8 cellular contexts compared by ENCODE assay signal in genomic region chr1:186482661-186483255, GRCh38. TPM values are rescaled to one million over a fixed set of nuclear protein-coding genes. Genes with fewer than 3 reads are reported as not detected.
DNase-seq lines count a peak whose midpoint lies in the region; ATAC-seq and TF ChIP-seq lines count a peak whose summit lies in the region.

No MANE protein-coding gene starts in this region.

- H3K36me3 ChIP-seq in right lobe of liver = no peaks in the 10 kb centered on the region

- H3K9me3 Mint-ChIP-seq in natural killer cell = no peaks in the 10 kb centered on the region
- no peaks in the 10 kb centered on the region for H3K9me3 Mint-ChIP-seq in natural killer cell treated with Interleukin-12 subunit alpha and Interleukin-12 subunit beta and Interleukin-15 and Interleukin-18, amount 100 ng/mL, for 72 hours

- H3K36me3 Mint-ChIP-seq in natural killer cell = no peaks in the 10 kb centered on the region
- no peaks in the 10 kb centered on the region for H3K36me3 Mint-ChIP-seq in natural killer cell treated with Interleukin-12 subunit alpha and Interleukin-12 subunit beta and Interleukin-15 and Interleukin-18, amount 100 ng/mL, for 72 hours

- H3K27me3 ChIP-seq in right lobe of liver = no peaks in the 10 kb centered on the region

- TF ChIP-seq POLR2A in right lobe of liver (IDR thresholded peaks at IDR 0.05) = no peak

- H3K9me3 ChIP-seq in right lobe of liver = no peaks in the 10 kb centered on the region

- no peak overlapping the region for H3K27ac Mint-ChIP-seq in natural killer cell
- H3K27ac Mint-ChIP-seq in natural killer cell treated with Interleukin-12 subunit alpha and Interleukin-12 subunit beta and Interleukin-15 and Interleukin-18, amount 100 ng/mL, for 72 hours = no peak overlapping the region

- intact Hi-C loops in natural killer cell (cut with micrococcal nuclease) (loop anchor here (1.0 kb wide), 1 partner anchor 504 kb away; no protein-coding TSS in a partner anchor), right lobe of liver (cut with DNase I) (no loop called here)

- H3K4me3 ChIP-seq in coronary artery = no peak overlapping the region
- H3K4me3 ChIP-seq in right lobe of liver = no peak overlapping the region

- H3K4me1 Mint-ChIP-seq in natural killer cell = no peaks in the 10 kb centered on the region
- H3K4me1 Mint-ChIP-seq in natural killer cell treated with Interleukin-12 subunit alpha and Interleukin-12 subunit beta and Interleukin-15 and Interleukin-18, amount 100 ng/mL, for 72 hours (ENCODE audit: low read depth in 2 of 2) = no peaks in the 10 kb centered on the region

- WGBS in right lobe of liver (ENCODE audit: insufficient coverage, low coverage, low lambda C conversion rate, missing lambda C conversion rate) = 3% methylated on average over 4 of the region's 4 CpGs

- peak in 2 of 3 donors; percentile 48 to 63 for ATAC-seq in natural killer cell
- no peak for ATAC-seq in natural killer cell treated with Interleukin-12 subunit alpha and Interleukin-12 subunit beta and Interleukin-15 and Interleukin-18, amount 100 ng/mL, for 72 hours
- ATAC-seq in HG02678 (IDR thresholded peaks at IDR 0.05; ENCODE audit: unreplicated experiment) = peak; percentile 90
- ATAC-seq in right lobe of liver = peak; percentile 77 to 84 (median 82)

- no peaks in the 10 kb centered on the region for H3K4me1 ChIP-seq in right lobe of liver

- no peak overlapping the region for H3K4me3 Mint-ChIP-seq in natural killer cell
- no peak overlapping the region for H3K4me3 Mint-ChIP-seq in natural killer cell treated with Interleukin-12 subunit alpha and Interleukin-12 subunit beta and Interleukin-15 and Interleukin-18, amount 100 ng/mL, for 72 hours

- H3K27ac ChIP-seq in coronary artery (no peak overlapping the region), right lobe of liver (no peak overlapping the region)

- H3K27me3 Mint-ChIP-seq in natural killer cell (ENCODE audit: low read depth in 2 of 2) = no peaks in the 10 kb centered on the region
- no peaks in the 10 kb centered on the region for H3K27me3 Mint-ChIP-seq in natural killer cell treated with Interleukin-12 subunit alpha and Interleukin-12 subunit beta and Interleukin-15 and Interleukin-18, amount 100 ng/mL, for 72 hours

- TF ChIP-seq CTCF in natural killer cell (IDR thresholded peaks at IDR 0.05) = peak; percentile 43
- peak; percentile 63 for TF ChIP-seq CTCF in coronary artery (IDR thresholded peaks at IDR 0.05)
- peak; percentile 61 to 86 (median 82) for TF ChIP-seq CTCF in right lobe of liver (IDR thresholded peaks at IDR 0.05)

- DNase-seq in natural killer cell = no peak
- no peak for DNase-seq in natural killer cell treated with Interleukin-12 subunit alpha and Interleukin-12 subunit beta and Interleukin-15 and Interleukin-18, amount 100 ng/mL, for 72 hours (ENCODE audit: low spot score)
- DNase-seq in NCI-H146 (lab: John Stamatoyannopoulos, UW) = peak; percentile 42
- DNase-seq in UCSD-AML1 (lab: John Stamatoyannopoulos, UW; ENCODE audit: unreplicated experiment) = peak; percentile 47
- no peak for DNase-seq in coronary artery (ENCODE audit: low spot score)
- peak in 2 of 3 donors; percentile 32 to 50 for DNase-seq in right lobe of liver
- peak; percentile 1 to 9 for DNase-seq in stimulated activated CD8-positive, alpha-beta memory T cell treated with anti-CD3 and anti-CD28 coated beads, Interleukin-4, amount 100 ng/mL, for 4 hours (ENCODE audit: low read depth in 2 of 2, low spot score in 1 of 2)

RNA-seq across cellular contexts. Expression of gene PDC, which starts 21.8 kb away (rescaled TPM):
- total RNA-seq in natural killer cell = not detected
- not detected for total RNA-seq in natural killer cell treated with Interleukin-12 subunit alpha and Interleukin-12 subunit beta and Interleukin-15 and Interleukin-18, amount 100 ng/mL, for 72 hours
- total RNA-seq in right lobe of liver = not detected

Comparison
In these comparisons a context has a peak if more than half of its experiments do, and no peak if none do; other contexts are left out.
1. ATAC-seq: peak in natural killer cell (2 of 3), HG02678 (single experiment) and right lobe of liver (4 of 4); none in natural killer cell treated with Interleukin-12 subunit alpha and Interleukin-12 subunit beta and Interleukin-15 and Interleukin-18, amount 100 ng/mL, for 72 hours (0 of 2).
2. DNase-seq: peak in NCI-H146 (single experiment), UCSD-AML1 (single experiment), right lobe of liver (2 of 3) and stimulated activated CD8-positive, alpha-beta memory T cell treated with anti-CD3 and anti-CD28 coated beads, Interleukin-4, amount 100 ng/mL, for 4 hours (2 of 2); none in natural killer cell (single experiment), natural killer cell treated with Interleukin-12 subunit alpha and Interleukin-12 subunit beta and Interleukin-15 and Interleukin-18, amount 100 ng/mL, for 72 hours (single experiment) and coronary artery (single experiment).
3. Peak in every context shown above with its lines, with median percentiles within 50 percentile points of each other: CTCF ChIP-seq.